In the genomic region with DNA sequence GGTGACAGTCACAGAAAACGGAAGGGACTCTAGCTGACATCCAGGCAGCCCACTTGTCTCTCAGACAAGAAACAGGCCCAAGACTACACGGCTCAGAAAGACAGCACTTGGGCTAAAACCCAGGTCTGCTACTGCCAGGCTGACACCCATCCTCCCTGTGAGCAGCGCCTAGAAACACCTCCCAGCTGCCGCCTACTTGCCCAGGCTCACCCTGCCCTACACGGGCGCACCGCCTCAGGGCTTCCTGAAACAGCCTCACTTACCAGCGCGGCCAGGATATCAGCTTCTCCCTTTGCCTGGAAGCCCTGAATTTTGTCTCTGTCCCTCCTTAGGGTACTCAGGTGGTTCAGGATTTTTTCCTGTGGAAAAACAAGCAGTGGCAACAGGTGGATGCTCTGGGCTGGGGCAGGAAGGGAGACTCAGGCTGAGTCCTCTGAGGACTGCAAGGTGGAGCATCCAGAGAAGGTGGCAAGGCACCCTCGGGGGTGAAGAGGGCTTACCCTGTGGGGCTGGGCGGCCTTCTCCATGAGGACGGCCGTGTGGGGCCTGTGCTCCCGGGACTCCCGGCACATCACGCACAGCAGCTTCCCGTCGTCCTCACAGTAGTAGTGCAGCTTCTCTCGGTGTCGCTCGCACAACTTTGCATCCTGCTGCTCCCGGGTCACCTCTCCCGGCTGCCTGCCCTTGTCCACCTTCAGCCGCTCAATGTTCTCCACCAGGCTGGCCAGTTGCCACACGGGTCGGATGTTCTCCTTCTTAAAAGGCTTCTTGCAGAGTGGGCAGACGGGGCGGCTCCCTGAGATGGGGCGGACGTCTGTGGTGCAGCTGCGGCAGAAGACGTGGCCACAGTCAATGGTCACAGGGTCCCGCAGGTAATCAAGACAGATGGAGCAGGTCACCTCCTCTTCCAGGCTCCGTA, we compare ENCODE assay signal across 21 cellular contexts. TPM values are rescaled to one million over a fixed set of nuclear protein-coding genes. Genes with fewer than 3 reads are reported as not detected.
"Had no signal": no experiment of that assay in that cellular context is flagged by ENCODE, and none has a peak within 500 bp of the region (broad histone marks: within the 10 kb centered on the region; RNA-seq: fewer than 3 reads in every experiment).

No MANE protein-coding gene starts in this region.

- H3K27ac Mint-ChIP-seq: activated naive CD8-positive, alpha-beta T cell; dendritic cell treated with granulocyte-macrophage colony-stimulating factor and Interleukin-4, amounts not matched to agents 40 ng/mL and 50 ng/mL, for 4 days had no signal

- H3K27me3 Mint-ChIP-seq: activated naive CD8-positive, alpha-beta T cell; dendritic cell treated with granulocyte-macrophage colony-stimulating factor and Interleukin-4, amounts not matched to agents 40 ng/mL and 50 ng/mL, for 4 days; naive thymus-derived CD8-positive, alpha-beta T cell had no signal

- H3K4me3 Mint-ChIP-seq: activated naive CD8-positive, alpha-beta T cell; activated T-cell treated with anti-CD3 and anti-CD28 coated beads, Interleukin-2, amount 50 U/mL, for 4 hours; dendritic cell treated with granulocyte-macrophage colony-stimulating factor and Interleukin-4, amounts not matched to agents 40 ng/mL and 50 ng/mL, for 4 days; naive thymus-derived CD8-positive, alpha-beta T cell had no signal

- H3K27ac ChIP-seq: epithelial cell of prostate, hepatocyte, left ventricle myocardium inferior, neutrophil, SJSA1 had no signal

- ATAC-seq: activated CD4-positive, CD25-positive, alpha-beta regulatory T cell treated with anti-CD3 and anti-CD28 coated beads, Interleukin-2, amount 50 U/mL, for 24 hours; activated T-cell treated with anti-CD3 and anti-CD28 coated beads, Interleukin-2, amount 50 U/mL, for 4 hours; naive thymus-derived CD8-positive, alpha-beta T cell; stimulated activated naive CD8-positive, alpha-beta T cell treated with anti-CD3 and anti-CD28 coated beads, Interleukin-15, Interleukin-2, amounts not matched to agents 100 U/mL and 50 U/mL, for 24 hours had no signal

- DNase-seq: activated gamma-delta T cell treated with Interleukin-2 at 50 U/mL for 16 hours; activated T-cell treated with anti-CD3 and anti-CD28 coated beads, Interleukin-2, amount 50 U/mL, for 4 hours; anterior cingulate cortex; left ventricle myocardium inferior; mesenchymal stem cell; naive thymus-derived CD8-positive, alpha-beta T cell; retina; stimulated activated CD4-positive, alpha-beta T cell treated with anti-CD3 and anti-CD28 coated beads, Interleukin-15, amount 100 ng/mL, for 24 hours; stimulated activated CD4-positive, alpha-beta T cell treated with anti-CD3 and anti-CD28 coated beads, Interleukin-4, amount 100 ng/mL, for 1 hour; stimulated activated naive CD8-positive, alpha-beta T cell treated with anti-CD3 and anti-CD28 coated beads, Interleukin-15, Interleukin-2, amounts not matched to agents 100 U/mL and 50 U/mL, for 24 hours; trophoblast cell had no signal

- H3K9me3 Mint-ChIP-seq: activated T-cell treated with anti-CD3 and anti-CD28 coated beads, Interleukin-2, amount 50 U/mL, for 4 hours; dendritic cell treated with granulocyte-macrophage colony-stimulating factor and Interleukin-4, amounts not matched to agents 40 ng/mL and 50 ng/mL, for 4 days; naive thymus-derived CD8-positive, alpha-beta T cell had no signal

RNA-seq across cellular contexts. Expression of a gene that starts 35.1 kb away (rescaled TPM):
- total RNA-seq: cerebellum; kidney epithelial cell; left ventricle myocardium inferior; naive thymus-derived CD8-positive, alpha-beta T cell; SJSA1; skeletal muscle tissue had no signal
- polyA plus RNA-seq: naive thymus-derived CD8-positive, alpha-beta T cell had no signal

RNA-seq across cellular contexts. Expression of a gene that starts 37.4 kb away (rescaled TPM):
- total RNA-seq: activated T-cell treated with anti-CD3 and anti-CD28 coated beads, Interleukin-2, amount 50 U/mL, for 4 hours; kidney epithelial cell; left ventricle myocardium inferior; naive thymus-derived CD8-positive, alpha-beta T cell; SJSA1 had no signal
- polyA plus RNA-seq: naive thymus-derived CD8-positive, alpha-beta T cell had no signal
